ENCODE assay signal across 8 cellular contexts in the genomic region with DNA sequence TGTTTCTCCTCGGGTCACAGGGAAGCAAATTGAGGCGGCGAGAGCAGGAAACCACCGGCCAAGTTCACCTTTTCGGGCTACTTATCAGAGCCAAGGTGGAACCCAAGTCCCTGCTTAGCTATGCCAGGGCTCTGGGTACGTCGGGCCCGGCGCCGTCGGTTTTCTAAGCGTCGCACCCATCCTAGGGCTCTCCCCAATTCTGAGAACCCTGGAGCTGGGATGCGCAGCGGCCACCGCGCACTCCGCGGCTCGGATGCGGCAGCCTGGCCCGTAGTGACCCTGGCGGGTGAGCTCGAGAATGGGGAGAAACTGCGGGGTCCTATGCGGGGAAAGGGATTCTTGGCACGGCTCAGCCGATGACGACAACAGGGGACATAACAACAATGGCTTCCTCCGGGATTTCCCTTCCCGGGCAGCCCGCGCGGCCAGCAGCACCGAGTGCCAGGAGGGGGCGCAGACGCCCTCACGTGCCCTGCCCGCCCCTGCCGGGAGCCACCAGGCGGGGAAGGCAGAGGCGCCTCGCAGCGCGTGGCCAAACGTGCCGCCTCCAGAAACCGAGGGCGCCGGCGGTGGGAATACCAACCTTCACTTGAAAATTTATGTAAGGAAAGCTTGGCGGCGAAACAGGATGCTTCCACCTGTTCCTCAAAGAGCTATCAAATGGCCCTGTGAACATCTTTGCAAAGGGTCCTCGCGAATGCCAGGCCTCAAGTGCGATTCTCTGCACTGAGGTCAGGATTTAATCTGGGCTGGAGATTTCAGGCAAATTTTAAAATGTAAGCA. TPM values are rescaled to one million over a fixed set of nuclear protein-coding genes. Genes with fewer than 3 reads are reported as not detected.
DNase-seq lines count a peak whose midpoint lies in the region; ATAC-seq, FAIRE-seq and TF ChIP-seq lines count a peak whose summit lies in the region.

No MANE protein-coding gene starts in this region.

- H3K27ac ChIP-seq in HUES48 (ENCODE audit: low read depth, low read length) (no peak overlapping the region), PC-9 (no peak overlapping the region), foreskin keratinocyte (no peak overlapping the region), osteoblast (ENCODE audit: low read depth, low read length) (no peak overlapping the region), tibial nerve (no peak overlapping the region)

- peaks cover 21% of the 10 kb centered on the region for H3K4me1 ChIP-seq in HUES48 (ENCODE audit: control insufficient read depth, insufficient read depth, low read length)
- H3K4me1 ChIP-seq in PC-9 (replicated peaks; ENCODE audit: insufficient read depth): no peaks in the 10 kb centered on the region
- no peaks in the 10 kb centered on the region for H3K4me1 ChIP-seq in foreskin keratinocyte
- no peaks in the 10 kb centered on the region for H3K4me1 ChIP-seq in osteoblast (ENCODE audit: insufficient read depth, low read length)
- peaks cover 0 to 40% (median 25%) of the 10 kb centered on the region in 4 donors for H3K4me1 ChIP-seq in tibial nerve

- BruUV-seq in PC-9 (replicated peaks; lab: Mats Ljungman, UMichigan): no TSS peak

- no peak overlapping the region for H3K4me3 Mint-ChIP-seq in activated T-helper 17 cell treated with anti-CD3 and anti-CD28 coated beads, Interleukin-2, amount 50 U/mL, for 72 hours

- H3K27me3 ChIP-seq in HUES48 (ENCODE audit: control insufficient read depth, insufficient read depth, low read length): peaks cover 72% of the 10 kb centered on the region
- peaks cover 52% of the 10 kb centered on the region for H3K27me3 ChIP-seq in PC-9 (ENCODE audit: insufficient read depth, low read depth)
- peaks cover 97% of the 10 kb centered on the region for H3K27me3 ChIP-seq in foreskin keratinocyte
- H3K27me3 ChIP-seq in osteoblast (ENCODE audit: insufficient read depth, low read length): peaks cover 82% of the 10 kb centered on the region
- H3K27me3 ChIP-seq in tibial nerve: peaks cover 0 to 90% of the 10 kb centered on the region in 2 donors

- H2AFZ ChIP-seq in PC-9: no peak overlapping the region
- no peak overlapping the region for H2AFZ ChIP-seq in osteoblast (ENCODE audit: low read length)

- H3K9me3 ChIP-seq in HUES48 (ENCODE audit: control insufficient read depth, insufficient read depth, low read length): no peaks in the 10 kb centered on the region
- no peaks in the 10 kb centered on the region for H3K9me3 ChIP-seq in PC-9 (ENCODE audit: insufficient read depth, low read depth)
- no peaks in the 10 kb centered on the region for H3K9me3 ChIP-seq in osteoblast (ENCODE audit: low read depth, low read length)
- H3K9me3 ChIP-seq in tibial nerve: no peaks in the 10 kb centered on the region

- DNase-seq in D721Med (ENCODE audit: insufficient read length, low spot score) (peak; percentile 77), PC-9 (peak in 1 of 2 experiments; percentile 66), foreskin keratinocyte (no peak), osteoblast (ENCODE audit: insufficient read length, low spot score, missing footprints) (peak; percentile 96), tibial nerve (ENCODE audit: low spot score in 2 of 2) (no peak)

- CTCF ChIA-PET in PC-9 (lab: Charles Lee): interaction anchor here (0.5 to 0.6 kb wide), 4 partner anchors 35 to 1360 kb away, joined by 4 to 6 read pairs (median 4); no protein-coding TSS in a partner anchor

- 0 out of 2 replicates have a peak overlapping the region, but pooled peaks have one; percentile 34 for H3K9ac ChIP-seq in HUES48 (ENCODE audit: low read depth, low read length)

- 6 to 14% methylated on average over 20 to 51 of the region's 56 CpGs for WGBS in tibial nerve, 2 donors

- H3K36me3 Mint-ChIP-seq in activated T-helper 17 cell treated with anti-CD3 and anti-CD28 coated beads, Interleukin-2, amount 50 U/mL, for 72 hours (ENCODE audit: low read depth): peaks cover 7% of the 10 kb centered on the region

- no peaks in the 10 kb centered on the region for H3K9me3 Mint-ChIP-seq in activated T-helper 17 cell treated with anti-CD3 and anti-CD28 coated beads, Interleukin-2, amount 50 U/mL, for 72 hours

- no peak overlapping the region for H3K27ac Mint-ChIP-seq in activated T-helper 17 cell treated with anti-CD3 and anti-CD28 coated beads, Interleukin-2, amount 50 U/mL, for 72 hours

- H3K27me3 Mint-ChIP-seq in activated T-helper 17 cell treated with anti-CD3 and anti-CD28 coated beads, Interleukin-2, amount 50 U/mL, for 72 hours: peaks cover 42% of the 10 kb centered on the region

- POLR2A ChIA-PET in PC-9 (lab: Charles Lee; ENCODE audit: unreplicated experiment): no interaction called here

- H3K4me2 ChIP-seq in PC-9 (peak overlapping the region; percentile 29), osteoblast (ENCODE audit: insufficient read depth, low read length) (peak overlapping the region; percentile 55)

- H3K36me3 ChIP-seq in HUES48 (ENCODE audit: control insufficient read depth, insufficient read depth, low read length): no peaks in the 10 kb centered on the region
- H3K36me3 ChIP-seq in PC-9 (ENCODE audit: low read depth): no peaks in the 10 kb centered on the region
- H3K36me3 ChIP-seq in osteoblast (ENCODE audit: insufficient read depth, low read length): no peaks in the 10 kb centered on the region
- H3K36me3 ChIP-seq in tibial nerve: no peaks in the 10 kb centered on the region

- FAIRE-seq in D721Med (lab: Jason Lieb, UNC): no peak

- no peaks in the 10 kb centered on the region for H3K9me2 ChIP-seq in PC-9 (ENCODE audit: insufficient read depth)

- intact Hi-C loops in PC-9 (cut with micrococcal nuclease; ENCODE audit: unreplicated experiment): loop anchor here (5.0 kb wide), 1 partner anchor 37 kb away; no protein-coding TSS in a partner anchor

- no peak for TF ChIP-seq EP300 in tibial nerve (IDR thresholded peaks at IDR 0.05)

- H3K79me2 ChIP-seq in PC-9 (ENCODE audit: low read depth) (no peaks in the 10 kb centered on the region), osteoblast (ENCODE audit: insufficient read depth, low read length) (no peaks in the 10 kb centered on the region)

- no peaks in the 10 kb centered on the region; the same call in 1 of the 2 replicates for H3F3A ChIP-seq in PC-9 (ENCODE audit: insufficient read depth, low read depth)

- TF ChIP-seq CTCF in D721Med (IDR thresholded peaks at IDR 0.05; ENCODE audit: insufficient read depth, missing control alignments) (peak; percentile 61), PC-9 (conservative IDR thresholded peaks at IDR 0.05) (no peak; the same call in 1 of the 2 replicates), foreskin keratinocyte (conservative IDR thresholded peaks at IDR 0.05) (peak; percentile 71), osteoblast (IDR thresholded peaks at IDR 0.05; ENCODE audit: extremely low read depth, low read depth, low read length) (peak; percentile 34), tibial nerve (IDR thresholded peaks at IDR 0.05) (peak in 4 of 5 experiments; percentile 27 to 48 (median 34))

- peak overlapping the region; percentile 69 for H3K4me3 ChIP-seq in HUES48 (ENCODE audit: low read depth, low read length)
- no peak overlapping the region for H3K4me3 ChIP-seq in PC-9
- H3K4me3 ChIP-seq in osteoblast (ENCODE audit: insufficient read depth, low read length): peak overlapping the region; percentile 42
- H3K4me3 ChIP-seq in tibial nerve: peak overlapping the region in 3 of 4 donors; percentile 15 to 55 (median 16)

- peaks cover 15% of the 10 kb centered on the region for H3K4me1 Mint-ChIP-seq in activated T-helper 17 cell treated with anti-CD3 and anti-CD28 coated beads, Interleukin-2, amount 50 U/mL, for 72 hours

- no peak for TF ChIP-seq POLR2A in tibial nerve (IDR thresholded peaks at IDR 0.05)

- peak; percentile 62 for ATAC-seq in activated T-helper 17 cell treated with anti-CD3 and anti-CD28 coated beads, Interleukin-2, amount 50 U/mL, for 72 hours (replicated peaks)
- peak; percentile 60 for ATAC-seq in foreskin keratinocyte
- no peak for ATAC-seq in HG02870 (IDR thresholded peaks at IDR 0.05; ENCODE audit: unreplicated experiment)

- H4K20me1 ChIP-seq in PC-9 (ENCODE audit: insufficient read depth) (no peaks in the 10 kb centered on the region), osteoblast (ENCODE audit: insufficient read depth, low read length) (peaks cover 2% of the 10 kb centered on the region)

RNA-seq across cellular contexts. Expression of gene SLC30A3, which starts 2.1 kb away (rescaled TPM):
- total RNA-seq in PC-9 (2021): 1.5 and 2.3 TPM in 2 replicates
- under 1 TPM in 1 of 2 donors, not detected in 1; 0.50 TPM for total RNA-seq in activated T-helper 17 cell treated with anti-CD3 and anti-CD28 coated beads, Interleukin-2, amount 50 U/mL, for 72 hours
- total RNA-seq in foreskin keratinocyte: 0.07 TPM in 1 of 2 replicates, not detected in the other
- 0.04 TPM in 2 replicates for polyA plus RNA-seq in foreskin keratinocyte
- under 0.01 and 0.88 TPM in 2 replicates for total RNA-seq in osteoblast
- under 1 TPM in 1 of 4 donors, not detected in 3; 0.44 TPM for total RNA-seq in tibial nerve

RNA-seq across cellular contexts. Expression of gene DNAJC5G, which starts 10.3 kb away (rescaled TPM):
- total RNA-seq in PC-9 (2021) (not detected in 2 replicates), foreskin keratinocyte (not detected in 2 replicates), osteoblast (not detected in 2 replicates), tibial nerve (1 to 10 TPM in 1 of 4 donors, not detected in 3; 2.5 TPM)
- total RNA-seq in activated T-helper 17 cell treated with anti-CD3 and anti-CD28 coated beads, Interleukin-2, amount 50 U/mL, for 72 hours: not detected
- not detected in 2 replicates for polyA plus RNA-seq in foreskin keratinocyte

RNA-seq across cellular contexts. Expression of gene TRIM54, which starts 17.3 kb away (rescaled TPM):
- total RNA-seq in PC-9 (2021) (8.2 and 9.8 TPM in 2 replicates), foreskin keratinocyte (not detected in 2 replicates), osteoblast (not detected in 2 replicates), tibial nerve (1 to 10 TPM in 2 of 4 donors, under 1 TPM in 2; 0.21 to 2.7 (median 1.3) TPM)
- under 1 TPM in 1 of 2 donors, not detected in 1; 0.13 TPM for total RNA-seq in activated T-helper 17 cell treated with anti-CD3 and anti-CD28 coated beads, Interleukin-2, amount 50 U/mL, for 72 hours
- not detected in 2 replicates for polyA plus RNA-seq in foreskin keratinocyte

RNA-seq across cellular contexts. Expression of gene UCN, which starts 43.3 kb away (rescaled TPM):
- 2.8 and 4.6 TPM in 2 replicates for total RNA-seq in PC-9 (2021)
- 1 to 10 TPM; 1.7 to 2.4 TPM for total RNA-seq in activated T-helper 17 cell treated with anti-CD3 and anti-CD28 coated beads, Interleukin-2, amount 50 U/mL, for 72 hours
- total RNA-seq in foreskin keratinocyte: 0.14 and 0.31 TPM in 2 replicates
- 0.30 and 0.50 TPM in 2 replicates for polyA plus RNA-seq in foreskin keratinocyte
- 0.36 and 1.2 TPM in 2 replicates for total RNA-seq in osteoblast
- total RNA-seq in tibial nerve: 10 to 100 TPM; 14.9 to 24.0 (median 16.8) TPM

RNA-seq across cellular contexts. Expression of gene CAD, which starts 47.8 kb away (rescaled TPM):
- total RNA-seq in PC-9 (2021) (41.5 and 70.8 TPM in 2 replicates), foreskin keratinocyte (50.5 and 61.3 TPM in 2 replicates), osteoblast (28.6 and 30.8 TPM in 2 replicates), tibial nerve (10 to 100 TPM; 18.6 to 69.6 (median 32.9) TPM)
- 100 to 1,000 TPM in 1 of 2 donors, 10 to 100 TPM in 1; 54.0 to 106 TPM for total RNA-seq in activated T-helper 17 cell treated with anti-CD3 and anti-CD28 coated beads, Interleukin-2, amount 50 U/mL, for 72 hours
- polyA plus RNA-seq in foreskin keratinocyte: 47.9 and 53.6 TPM in 2 replicates

Comparison
In these comparisons a context has a peak if more than half of its experiments do, and no peak if none do; other contexts are left out.
1. DNase-seq: peak in D721Med (single experiment) and osteoblast (single experiment); none in foreskin keratinocyte (0 of 2) and tibial nerve (0 of 2).